Comparison of ENCODE assay signal across 15 cellular contexts in genomic region chr5:135433626-135434426, GRCh38. TPM values are rescaled to one million over a fixed set of nuclear protein-coding genes. Genes with fewer than 3 reads are reported as not detected.
DNase-seq lines count a peak whose midpoint lies in the region; ATAC-seq and TF ChIP-seq lines count a peak whose summit lies in the region.
"Had no signal": no experiment of that assay in that cellular context is flagged by ENCODE, and none has a peak within 500 bp of the region (broad histone marks: within the 10 kb centered on the region; RNA-seq: fewer than 3 reads in every experiment).

No MANE protein-coding gene starts in this region.

- no peaks in the 10 kb centered on the region for H3K27me3 ChIP-seq in neutrophil

- peaks cover 30 to 31% of the 10 kb centered on the region in 2 experiments for H3K4me1 ChIP-seq in neutrophil (ENCODE audit: control insufficient read depth in 1 of 2, insufficient read depth in 1 of 2, low read depth in 1 of 2, low read length in 1 of 2)
- H3K4me1 ChIP-seq: parathyroid adenoma had no signal

- peak overlapping the region; percentile 51 for H3K27ac ChIP-seq in neutrophil
- H3K27ac ChIP-seq: parathyroid adenoma, VCaP had no signal

- H3K9me3 ChIP-seq in neutrophil: no peaks in the 10 kb centered on the region
- H3K9me3 ChIP-seq: transverse colon had no signal

- H3K4me3 ChIP-seq in foreskin fibroblast (ENCODE audit: low read depth in 1 of 2, low read length in 2 of 2): no peak overlapping the region
- H3K4me3 ChIP-seq in neutrophil (ENCODE audit: low read depth in 1 of 2, low read length in 1 of 2): no peak overlapping the region
- H3K4me3 ChIP-seq: transverse colon had no signal

- no peak for TF ChIP-seq CTCF in foreskin fibroblast (IDR thresholded peaks at IDR 0.05; ENCODE audit: low read depth, low read length)
- no peak for TF ChIP-seq CTCF in neutrophil (IDR thresholded peaks at IDR 0.05)

- DNase-seq in G401 (ENCODE audit: low spot score): peak; percentile 91
- DNase-seq in SIG-M5 treated with dmso at 0.1 percent for 504 hours (lab: John Stamatoyannopoulos, UW; ENCODE audit: unreplicated experiment): peak; percentile 94
- peak; percentile 38 to 76 for DNase-seq in foreskin fibroblast
- DNase-seq in activated T-cell treated with anti-CD3 and anti-CD28 coated beads for 4 hours: no peak
- DNase-seq: activated naive CD4-positive, alpha-beta T cell treated with anti-CD3 and anti-CD28 coated beads, Interleukin-2, amount 10 ng/mL, durations not matched to agents 7 days and 5 days; DMS153; transverse colon had no signal

- no peaks in the 10 kb centered on the region for H3K36me3 ChIP-seq in neutrophil
- H3K36me3 ChIP-seq: transverse colon had no signal

- in situ Hi-C loops in G401 (cut with HindIII; ENCODE audit: low sequenced_read_pairs): no loop called here

- ATAC-seq in GM21737 (IDR thresholded peaks at IDR 0.05; ENCODE audit: unreplicated experiment) (no peak), HG02759 (IDR thresholded peaks at IDR 0.05; ENCODE audit: unreplicated experiment) (no peak), GM18498 (IDR thresholded peaks at IDR 0.05; ENCODE audit: unreplicated experiment) (no peak)

RNA-seq across cellular contexts. Expression of gene DCANP1, which starts 13.3 kb away (rescaled TPM):
- total RNA-seq in G401 (2014; rRNA removed; shearing (Covaris generic)): 0.18 and 0.24 TPM in 2 replicates
- total RNA-seq: H4, MCF 10A had no signal

RNA-seq across cellular contexts. Expression of gene TIFAB, which starts 18.3 kb away (rescaled TPM):
- 0.31 and 0.43 TPM in 2 replicates for total RNA-seq in G401 (2014; rRNA removed; shearing (Covaris generic))
- total RNA-seq: H4, MCF 10A had no signal

RNA-seq across cellular contexts. Expression of gene MACROH2A1, which starts 34.8 kb away (rescaled TPM):
- total RNA-seq in G401 (2014; rRNA removed; shearing (Covaris generic)): 912 and 1,162 TPM in 2 replicates
